ENCODE assay signal across 10 cellular contexts in the genomic region with DNA sequence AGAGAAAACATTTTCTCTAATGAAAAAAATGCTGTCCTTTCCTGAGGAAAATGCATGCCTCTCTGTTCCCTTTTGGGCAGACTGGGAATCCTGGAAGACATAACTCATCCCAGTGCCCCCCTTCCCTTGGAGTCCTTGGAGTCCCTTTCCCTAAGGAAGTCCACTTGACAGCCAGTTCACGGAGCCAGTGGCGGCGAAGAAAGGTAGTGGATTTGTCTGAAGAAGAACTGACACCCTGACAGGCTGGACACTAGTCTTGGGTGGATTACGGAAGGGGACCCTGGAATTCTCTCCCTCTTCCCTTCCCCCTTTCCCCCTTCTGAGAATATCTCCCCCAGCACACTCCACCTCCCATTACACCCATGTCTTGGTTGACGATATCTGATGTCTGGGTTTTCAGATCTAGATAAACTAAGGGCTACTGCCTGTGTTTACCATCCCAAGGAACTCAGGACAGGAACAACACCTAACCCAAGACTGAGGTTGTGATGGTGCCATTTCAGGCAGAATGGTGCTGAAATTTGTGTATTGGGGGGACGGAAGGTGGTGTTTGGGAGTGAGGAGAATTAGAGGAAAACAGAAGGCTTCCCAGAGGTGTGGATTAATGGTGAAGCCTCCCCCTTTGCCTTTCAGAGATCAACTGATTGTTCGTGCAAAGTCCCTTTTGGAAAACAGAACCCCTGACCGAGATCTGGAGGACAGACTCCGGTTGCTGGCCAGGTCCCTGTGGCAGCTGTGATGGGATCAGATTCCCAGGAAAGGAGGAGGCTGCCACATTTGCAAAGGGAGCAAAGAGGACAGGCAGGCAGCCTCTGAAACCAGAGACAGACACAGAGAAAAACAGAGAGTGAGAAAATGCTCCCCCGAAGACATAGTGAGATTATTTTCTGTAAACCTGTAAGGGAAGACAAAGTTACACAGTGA. TPM values are rescaled to one million over a fixed set of nuclear protein-coding genes. Genes with fewer than 3 reads are reported as not detected.
A peak's percentile ranks its signal among the peaks of the same experiment; 100 is the strongest.
DNase-seq lines count a peak whose midpoint lies in the region; ATAC-seq and TF ChIP-seq lines count a peak whose summit lies in the region.
"Had no signal": no experiment of that assay in that cellular context is flagged by ENCODE, and none has a peak within 500 bp of the region (broad histone marks: within the 10 kb centered on the region; RNA-seq: fewer than 3 reads in every experiment).

No MANE protein-coding gene starts in this region.

- H3K4me3 ChIP-seq in cardiac muscle cell (peak overlapping the region; percentile 35), cardiac fibroblast (replicated peaks in 1 of 2; ENCODE audit: low read depth in 2 of 2, low read length in 2 of 2) (peak overlapping the region; percentile 78 to 82), vagina (peak overlapping the region; percentile 76 to 77)

- H3K27ac Mint-ChIP-seq in mesothelial cell of epicardium = peak overlapping the region; percentile 98
- H3K27ac Mint-ChIP-seq in activated CD8-positive, alpha-beta memory T cell treated with anti-CD3 and anti-CD28 coated beads, Interleukin-2, amount 10 ng/mL, durations not matched to agents 7 days and 5 days = no peak overlapping the region

- DNase-seq in cardiac muscle cell (ENCODE audit: low read depth in 1 of 2, low spot score in 1 of 2) (peak in 1 of 2 donors; percentile 36), Right ventricle myocardium inferior (ENCODE audit: missing footprints) (no peak), cardiac fibroblast (ENCODE audit: low read depth in 2 of 2) (peak in 1 of 2 donors; percentile 40), mesothelial cell of epicardium (ENCODE audit: low spot score in 2 of 2, unreplicated experiment in 2 of 2) (no peak), vagina (ENCODE audit: extremely low spot score in 2 of 2) (no peak)
- no peak for DNase-seq in activated CD8-positive, alpha-beta memory T cell treated with anti-CD3 and anti-CD28 coated beads, Interleukin-2, amount 10 ng/mL, durations not matched to agents 7 days and 5 days
- no peak for DNase-seq in stimulated activated CD4-positive, alpha-beta T cell treated with anti-CD3 and anti-CD28 coated beads, Interleukin-4, amount 100 ng/mL, for 24 hours
- DNase-seq: stimulated activated CD8-positive, alpha-beta memory T cell treated with anti-CD3 and anti-CD28 coated beads, Interleukin-4, amount 100 ng/mL, for 48 hours had no signal

- H3K9me3 Mint-ChIP-seq in mesothelial cell of epicardium = no peaks in the 10 kb centered on the region
- H3K9me3 Mint-ChIP-seq in activated CD8-positive, alpha-beta memory T cell treated with anti-CD3 and anti-CD28 coated beads, Interleukin-2, amount 10 ng/mL, durations not matched to agents 7 days and 5 days (ENCODE audit: low read depth) = no peaks in the 10 kb centered on the region

- ATAC-seq in Right ventricle myocardium inferior (no peak), GM18909 (IDR thresholded peaks at IDR 0.05; ENCODE audit: poor library complexity, unreplicated experiment) (no peak)
- ATAC-seq in activated CD8-positive, alpha-beta memory T cell treated with anti-CD3 and anti-CD28 coated beads, Interleukin-2, amount 10 ng/mL, durations not matched to agents 7 days and 5 days = no peak

- H3K27ac ChIP-seq in cardiac muscle cell (peak overlapping the region; percentile 80), vagina (peak overlapping the region; percentile 94)
- H3K27ac ChIP-seq: KMS-11 had no signal

- TF ChIP-seq POLR2A in vagina (IDR thresholded peaks at IDR 0.05) = no peak

- peaks cover 44% of the 10 kb centered on the region for H3K4me1 Mint-ChIP-seq in mesothelial cell of epicardium
- peaks cover 9% of the 10 kb centered on the region for H3K4me1 Mint-ChIP-seq in activated CD8-positive, alpha-beta memory T cell treated with anti-CD3 and anti-CD28 coated beads, Interleukin-2, amount 10 ng/mL, durations not matched to agents 7 days and 5 days

- H3K4me3 Mint-ChIP-seq in mesothelial cell of epicardium = peak overlapping the region; percentile 91
- no peak overlapping the region for H3K4me3 Mint-ChIP-seq in activated CD8-positive, alpha-beta memory T cell treated with anti-CD3 and anti-CD28 coated beads, Interleukin-2, amount 10 ng/mL, durations not matched to agents 7 days and 5 days

- H3K36me3 Mint-ChIP-seq in mesothelial cell of epicardium = peaks cover 3% of the 10 kb centered on the region
- no peaks in the 10 kb centered on the region for H3K36me3 Mint-ChIP-seq in activated CD8-positive, alpha-beta memory T cell treated with anti-CD3 and anti-CD28 coated beads, Interleukin-2, amount 10 ng/mL, durations not matched to agents 7 days and 5 days

- no peaks in the 10 kb centered on the region for H3K27me3 Mint-ChIP-seq in mesothelial cell of epicardium (ENCODE audit: low read depth)
- H3K27me3 Mint-ChIP-seq in activated CD8-positive, alpha-beta memory T cell treated with anti-CD3 and anti-CD28 coated beads, Interleukin-2, amount 10 ng/mL, durations not matched to agents 7 days and 5 days = peaks cover 35% of the 10 kb centered on the region

- CTCF ChIA-PET in activated CD8-positive, alpha-beta memory T cell treated with anti-CD3 and anti-CD28 coated beads, Interleukin-2, amount 10 ng/mL, durations not matched to agents 7 days and 5 days (lab: Charles Lee) = no interaction called here

- no peaks in the 10 kb centered on the region for H3K9me3 ChIP-seq in cardiac muscle cell (ENCODE audit: low read depth)
- no peaks in the 10 kb centered on the region for H3K9me3 ChIP-seq in vagina

- TF ChIP-seq CTCF in cardiac muscle cell (IDR thresholded peaks at IDR 0.05; ENCODE audit: low read depth, low read length) (no peak), cardiac fibroblast (IDR thresholded peaks at IDR 0.05; ENCODE audit: low read depth, low read length) (no peak), mesothelial cell of epicardium (IDR thresholded peaks at IDR 0.05; ENCODE audit: unreplicated experiment) (no peak), vagina (IDR thresholded peaks at IDR 0.05) (no peak)

- H3K4me1 ChIP-seq in cardiac muscle cell (ENCODE audit: low read depth) = peaks cover 42% of the 10 kb centered on the region
- peaks cover 50% of the 10 kb centered on the region for H3K4me1 ChIP-seq in vagina

- intact Hi-C loops in Right ventricle myocardium inferior (cut with DNase I) = no loop called here
- intact Hi-C loops in vagina (cut with DNase I) = no loop called here

- H3K27me3 ChIP-seq in cardiac muscle cell (no peaks in the 10 kb centered on the region), vagina (no peaks in the 10 kb centered on the region)

- no peaks in the 10 kb centered on the region for H3K36me3 ChIP-seq in cardiac muscle cell
- no peaks in the 10 kb centered on the region for H3K36me3 ChIP-seq in vagina

RNA-seq across cellular contexts. Expression of a gene that starts 0.7 kb away (rescaled TPM):
- total RNA-seq in cardiac muscle cell = 130 and 216 TPM in 2 replicates
- polyA plus RNA-seq in cardiac muscle cell = 548 and 705 TPM in 2 replicates
- 517 TPM for total RNA-seq in Right ventricle myocardium inferior
- 2,843 to 2,896 TPM (median 2,890 TPM) in 3 replicates for total RNA-seq in mesothelial cell of epicardium
- 273 TPM for total RNA-seq in vagina
- under 1 TPM; 0.18 to 0.37 TPM for total RNA-seq in activated CD8-positive, alpha-beta memory T cell treated with anti-CD3 and anti-CD28 coated beads, Interleukin-2, amount 10 ng/mL, durations not matched to agents 7 days and 5 days

Comparison
In these comparisons a context has a peak if more than half of its experiments do, and no peak if none do; other contexts are left out.
1. RNA of a gene that starts 0.7 kb away (total RNA-seq): 2,843 to 2,896 TPM in mesothelial cell of epicardium, 517 TPM in Right ventricle myocardium inferior (single experiment), 273 TPM in vagina (single experiment) and 130 to 216 TPM in cardiac muscle cell; 0.18 to 0.37 TPM in activated CD8-positive, alpha-beta memory T cell treated with anti-CD3 and anti-CD28 coated beads, Interleukin-2, amount 10 ng/mL, durations not matched to agents 7 days and 5 days; every median in the first group is over 10 times any median in the second.
2. Peak in every context shown above with its lines, with median percentiles within 50 percentile points of each other: H3K4me3 ChIP-seq.